In genomic region chr14:81767266-81767987, GRCh38 we compare ENCODE assay signal across 11 cellular contexts.
"Had no signal": no experiment of that assay in that cellular context is flagged by ENCODE, and none has a peak within 500 bp of the region (broad histone marks: within the 10 kb centered on the region; RNA-seq: fewer than 3 reads in every experiment).

No MANE protein-coding gene starts in this region.

- DNase-seq: activated CD4-positive, alpha-beta T cell treated with anti-CD3 and anti-CD28 coated beads, Interleukin-2, amount 10 ng/mL, durations not matched to agents 7 days and 5 days; activated CD4-positive, CD25-positive, alpha-beta regulatory T cell; activated CD8-positive, alpha-beta memory T cell treated with anti-CD3 and anti-CD28 coated beads for 24 hours; activated naive CD4-positive, alpha-beta T cell treated with anti-CD3 and anti-CD28 coated beads for 36 hours; effector CD4-positive, alpha-beta T cell; right cardiac atrium; T-helper 17 cell; tibial artery had no signal

- H3K4me3 Mint-ChIP-seq: activated CD4-positive, alpha-beta T cell treated with anti-CD3 and anti-CD28 coated beads, Interleukin-2, amount 10 ng/mL, durations not matched to agents 7 days and 5 days; activated naive CD4-positive, alpha-beta T cell treated with anti-CD3 and anti-CD28 coated beads for 36 hours; mesothelial cell of epicardium; stimulated activated memory B cell treated with anti-CD40 and anti-IgM and Interleukin-4, amounts not matched to agents 10 μg/mL and 1 μg/mL and 100 μg/mL, for 72 hours; T-helper 17 cell had no signal

- H3K4me1 Mint-ChIP-seq: activated CD4-positive, alpha-beta T cell treated with anti-CD3 and anti-CD28 coated beads, Interleukin-2, amount 10 ng/mL, durations not matched to agents 7 days and 5 days; mesothelial cell of epicardium; stimulated activated memory B cell treated with anti-CD40 and anti-IgM and Interleukin-4, amounts not matched to agents 10 μg/mL and 1 μg/mL and 100 μg/mL, for 72 hours; T-helper 17 cell had no signal

- H3K27ac Mint-ChIP-seq: activated CD4-positive, alpha-beta T cell treated with anti-CD3 and anti-CD28 coated beads, Interleukin-2, amount 10 ng/mL, durations not matched to agents 7 days and 5 days; activated naive CD4-positive, alpha-beta T cell treated with anti-CD3 and anti-CD28 coated beads for 36 hours; mesothelial cell of epicardium; progenitor cell of endocrine pancreas; stimulated activated memory B cell treated with anti-CD40 and anti-IgM and Interleukin-4, amounts not matched to agents 10 μg/mL and 1 μg/mL and 100 μg/mL, for 72 hours; T-helper 17 cell had no signal

- H3K27me3 Mint-ChIP-seq: activated CD4-positive, alpha-beta T cell treated with anti-CD3 and anti-CD28 coated beads, Interleukin-2, amount 10 ng/mL, durations not matched to agents 7 days and 5 days; progenitor cell of endocrine pancreas; stimulated activated memory B cell treated with anti-CD40 and anti-IgM and Interleukin-4, amounts not matched to agents 10 μg/mL and 1 μg/mL and 100 μg/mL, for 72 hours; T-helper 17 cell had no signal

- H3K36me3 Mint-ChIP-seq: mesothelial cell of epicardium; stimulated activated memory B cell treated with anti-CD40 and anti-IgM and Interleukin-4, amounts not matched to agents 10 μg/mL and 1 μg/mL and 100 μg/mL, for 72 hours had no signal

- ATAC-seq: right cardiac atrium; stimulated activated memory B cell treated with anti-CD40 and anti-IgM and Interleukin-4, amounts not matched to agents 10 μg/mL and 1 μg/mL and 100 μg/mL, for 72 hours; T-helper 17 cell had no signal
